ENCODE assay signal across 19 cellular contexts in the genomic region with DNA sequence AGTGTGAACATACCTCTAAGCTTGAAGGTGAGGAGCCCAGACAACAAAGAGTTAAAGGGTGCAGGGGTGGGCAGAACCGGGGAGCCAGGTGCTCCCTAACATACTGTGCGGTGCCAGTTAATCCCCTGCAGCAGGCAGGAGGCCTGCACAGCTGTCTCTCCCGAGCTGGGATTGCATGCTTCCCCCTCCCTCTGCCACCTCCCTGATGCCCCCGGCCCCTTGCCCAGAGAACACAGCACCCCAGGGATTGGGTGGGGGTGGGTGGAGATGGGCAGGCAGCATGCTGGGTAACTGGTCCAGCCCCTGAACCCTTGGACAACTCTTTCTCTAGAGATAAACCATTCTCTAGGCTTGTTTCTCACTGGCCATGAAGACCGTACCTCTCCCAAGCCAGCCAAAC.
"Had no signal": no experiment of that assay in that cellular context is flagged by ENCODE, and none has a peak within 500 bp of the region (broad histone marks: within the 10 kb centered on the region; RNA-seq: fewer than 3 reads in every experiment).

No MANE protein-coding gene starts in this region.

- H3K4me3 ChIP-seq: coronary artery, heart left ventricle, transverse colon had no signal

- H3K4me1 ChIP-seq: heart left ventricle, transverse colon had no signal

- H3K27ac Mint-ChIP-seq: activated CD8-positive, alpha-beta T cell treated with anti-CD3 and anti-CD28 coated beads, Interleukin-2, amount 10 ng/mL, durations not matched to agents 7 days and 5 days; activated naive CD8-positive, alpha-beta T cell treated with anti-CD3 and anti-CD28 coated beads, Interleukin-2, amount 50 U/mL, for 24 hours; activated T-helper 1 cell treated with anti-CD3 and anti-CD28 coated beads, Interleukin-12 subunit alpha, Interleukin-12 subunit beta, Interleukin-2, Interleukin-4 antibody, amounts not matched to agents 30 ng/mL and 10 ng/mL and 1 ng/mL, durations not matched to agents 14 hours and 24 hours and 36 hours; memory B cell; naive B cell; stimulated activated naive B cell treated with anti-CD40 and anti-IgM and Interleukin-4, amounts not matched to agents 10 μg/mL and 1 μg/mL and 100 μg/mL, for 72 hours had no signal

- H3K4me1 Mint-ChIP-seq: activated naive CD8-positive, alpha-beta T cell treated with anti-CD3 and anti-CD28 coated beads, Interleukin-2, amount 50 U/mL, for 24 hours had no signal

- DNase-seq: activated CD4-positive, alpha-beta T cell treated with anti-CD3 and anti-CD28 coated beads for 48 hours; activated CD8-positive, alpha-beta T cell treated with anti-CD3 and anti-CD28 coated beads, Interleukin-2, amount 10 ng/mL, durations not matched to agents 7 days and 5 days; activated gamma-delta T cell; activated naive CD4-positive, alpha-beta T cell treated with anti-CD3 and anti-CD28 coated beads, Interleukin-2, amount 50 U/mL, for 16 hours; activated naive CD8-positive, alpha-beta T cell treated with anti-CD3 and anti-CD28 coated beads, Interleukin-2, amount 50 U/mL, for 24 hours; cerebellar nuclear complex; heart left ventricle; islet precursor cell; left cardiac atrium; naive B cell; stimulated activated CD4-positive, alpha-beta T cell treated with anti-CD3 and anti-CD28 coated beads, Interleukin-2, amount 100 ng/mL, for 48 hours; stimulated activated CD8-positive, alpha-beta memory T cell treated with anti-CD3 and anti-CD28 coated beads, Interleukin-4, amount 100 ng/mL, for 48 hours; stimulated activated naive B cell treated with anti-CD40 and anti-IgM and Interleukin-4, amounts not matched to agents 10 μg/mL and 1 μg/mL and 100 μg/mL, for 72 hours; transverse colon had no signal

- H3K27ac ChIP-seq: coronary artery, heart left ventricle, transverse colon had no signal

- H3K4me3 Mint-ChIP-seq: activated CD8-positive, alpha-beta T cell treated with anti-CD3 and anti-CD28 coated beads, Interleukin-2, amount 10 ng/mL, durations not matched to agents 7 days and 5 days; activated naive CD8-positive, alpha-beta T cell treated with anti-CD3 and anti-CD28 coated beads, Interleukin-2, amount 50 U/mL, for 24 hours; activated T-helper 1 cell treated with anti-CD3 and anti-CD28 coated beads, Interleukin-12 subunit alpha, Interleukin-12 subunit beta, Interleukin-2, Interleukin-4 antibody, amounts not matched to agents 30 ng/mL and 10 ng/mL and 1 ng/mL, durations not matched to agents 14 hours and 24 hours and 36 hours; memory B cell; neural crest cell; stimulated activated naive B cell treated with anti-CD40 and anti-IgM and Interleukin-4, amounts not matched to agents 10 μg/mL and 1 μg/mL and 100 μg/mL, for 72 hours had no signal

- H3K36me3 ChIP-seq: heart left ventricle, transverse colon had no signal

- H3K9me3 Mint-ChIP-seq: activated T-helper 1 cell treated with anti-CD3 and anti-CD28 coated beads, Interleukin-12 subunit alpha, Interleukin-12 subunit beta, Interleukin-2, Interleukin-4 antibody, amounts not matched to agents 30 ng/mL and 10 ng/mL and 1 ng/mL, durations not matched to agents 14 hours and 24 hours and 36 hours had no signal

- ATAC-seq: activated CD8-positive, alpha-beta T cell treated with anti-CD3 and anti-CD28 coated beads, Interleukin-2, amount 10 ng/mL, durations not matched to agents 7 days and 5 days; activated naive CD8-positive, alpha-beta T cell treated with anti-CD3 and anti-CD28 coated beads, Interleukin-2, amount 50 U/mL, for 24 hours; heart left ventricle; sciatic nerve; stimulated activated naive B cell treated with anti-CD40 and anti-IgM and Interleukin-4, amounts not matched to agents 10 μg/mL and 1 μg/mL and 100 μg/mL, for 72 hours had no signal
